ENCODE assay signal across 8 cellular contexts in genomic region chr6:3228791-3229565, GRCh38. TPM values are rescaled to one million over a fixed set of nuclear protein-coding genes. Genes with fewer than 3 reads are reported as not detected.
DNase-seq lines count a peak whose midpoint lies in the region; ATAC-seq lines count a peak whose summit lies in the region.

No MANE protein-coding gene starts in this region.

- CTCF ChIA-PET in activated CD8-positive, alpha-beta T cell treated with anti-CD3 and anti-CD28 coated beads, Interleukin-2, amount 10 ng/mL, durations not matched to agents 7 days and 5 days (lab: Charles Lee), result interaction anchor here (1.0 to 4.3 kb wide), 2 partner anchors 22 to 25 kb away, joined by 3 to 19 read pairs; no protein-coding TSS in a partner anchor

- no peak overlapping the region for H3K27ac Mint-ChIP-seq in activated CD8-positive, alpha-beta T cell treated with anti-CD3 and anti-CD28 coated beads, Interleukin-2, amount 10 ng/mL, durations not matched to agents 7 days and 5 days

- POLR2A ChIA-PET in activated CD8-positive, alpha-beta T cell treated with anti-CD3 and anti-CD28 coated beads, Interleukin-2, amount 10 ng/mL, durations not matched to agents 7 days and 5 days (lab: Charles Lee), result no interaction called here

- no peaks in the 10 kb centered on the region for H3K9me3 ChIP-seq in iPS-18a (ENCODE audit: control insufficient read depth, low read depth, low read length)
- no peaks in the 10 kb centered on the region for H3K9me3 ChIP-seq in stomach smooth muscle (ENCODE audit: control insufficient read depth in 2 of 2, low read length in 2 of 2)

- peaks cover 78% of the 10 kb centered on the region for H3K27me3 Mint-ChIP-seq in activated CD8-positive, alpha-beta T cell treated with anti-CD3 and anti-CD28 coated beads, Interleukin-2, amount 10 ng/mL, durations not matched to agents 7 days and 5 days (ENCODE audit: low read depth)

- no peaks in the 10 kb centered on the region for H3K9me3 Mint-ChIP-seq in activated CD8-positive, alpha-beta T cell treated with anti-CD3 and anti-CD28 coated beads, Interleukin-2, amount 10 ng/mL, durations not matched to agents 7 days and 5 days (ENCODE audit: insufficient read depth)

- peak; percentile 9 for ATAC-seq in activated CD8-positive, alpha-beta T cell treated with anti-CD3 and anti-CD28 coated beads, Interleukin-2, amount 10 ng/mL, durations not matched to agents 7 days and 5 days
- no peak for ATAC-seq in GM19324 (IDR thresholded peaks at IDR 0.05; ENCODE audit: low FRiP score, unreplicated experiment)

- in situ Hi-C loops in G401 (cut with HindIII; ENCODE audit: low sequenced_read_pairs), result no loop called here

- peaks cover 23% of the 10 kb centered on the region for H3K4me1 ChIP-seq in iPS-18a (ENCODE audit: control insufficient read depth, low read depth, low read length)
- H3K4me1 ChIP-seq in stomach smooth muscle (ENCODE audit: control insufficient read depth, insufficient read depth, low read length), result peaks cover 47% of the 10 kb centered on the region

- H3K27ac ChIP-seq in iPS-18a (ENCODE audit: low read length) (no peak overlapping the region), stomach smooth muscle (ENCODE audit: low read length) (no peak overlapping the region)

- H3K36me3 ChIP-seq in iPS-18a (ENCODE audit: control insufficient read depth, low read depth, low read length) (peaks cover 14% of the 10 kb centered on the region), stomach smooth muscle (ENCODE audit: control insufficient read depth in 2 of 2, insufficient read depth in 2 of 2, low read length in 2 of 2) (no peaks in the 10 kb centered on the region)

- H3K4me3 ChIP-seq in iPS-18a (ENCODE audit: low read length) (peak overlapping the region; percentile 97), stomach smooth muscle (ENCODE audit: low read length in 2 of 2) (peak overlapping the region; percentile 13 to 54)

- DNase-seq in COR-L47 (lab: John Stamatoyannopoulos, UW), result peak; percentile 84
- peak; percentile 47 for DNase-seq in NCI-H1694 (lab: John Stamatoyannopoulos, UW)
- DNase-seq in activated CD8-positive, alpha-beta T cell treated with anti-CD3 and anti-CD28 coated beads, Interleukin-2, amount 10 ng/mL, durations not matched to agents 7 days and 5 days, result peak; percentile 56
- no peak for DNase-seq in GM03348 (ENCODE audit: low spot score)
- no peak for DNase-seq in G401 (ENCODE audit: low spot score)

- H3K4me1 Mint-ChIP-seq in activated CD8-positive, alpha-beta T cell treated with anti-CD3 and anti-CD28 coated beads, Interleukin-2, amount 10 ng/mL, durations not matched to agents 7 days and 5 days (ENCODE audit: low read depth), result peaks cover 46% of the 10 kb centered on the region

- H3K9ac ChIP-seq in iPS-18a (ENCODE audit: low read length) (peak overlapping the region; percentile 66), stomach smooth muscle (ENCODE audit: low read length in 2 of 2) (no peak overlapping the region)

- H3K4me3 Mint-ChIP-seq in activated CD8-positive, alpha-beta T cell treated with anti-CD3 and anti-CD28 coated beads, Interleukin-2, amount 10 ng/mL, durations not matched to agents 7 days and 5 days, result peak overlapping the region; percentile 53

- H3K27me3 ChIP-seq in iPS-18a (ENCODE audit: control insufficient read depth, insufficient read depth, low read length) (peaks cover 38% of the 10 kb centered on the region), stomach smooth muscle (ENCODE audit: control insufficient read depth in 1 of 2, insufficient read depth in 2 of 2, low read length in 2 of 2) (peaks cover 46% of the 10 kb centered on the region in 2 donors)

- H3K36me3 Mint-ChIP-seq in activated CD8-positive, alpha-beta T cell treated with anti-CD3 and anti-CD28 coated beads, Interleukin-2, amount 10 ng/mL, durations not matched to agents 7 days and 5 days (ENCODE audit: low read depth), result no peaks in the 10 kb centered on the region

RNA-seq across cellular contexts. Expression of gene TUBB2B, which starts 1.5 kb away (rescaled TPM):
- total RNA-seq in activated CD8-positive, alpha-beta T cell treated with anti-CD3 and anti-CD28 coated beads, Interleukin-2, amount 10 ng/mL, durations not matched to agents 7 days and 5 days, result not detected
- total RNA-seq in G401 (2014; rRNA removed; shearing (Covaris generic)), result 31.6 and 39.2 TPM in 2 replicates

RNA-seq across cellular contexts. Expression of gene PSMG4, which starts 29.8 kb away (rescaled TPM):
- total RNA-seq in activated CD8-positive, alpha-beta T cell treated with anti-CD3 and anti-CD28 coated beads, Interleukin-2, amount 10 ng/mL, durations not matched to agents 7 days and 5 days, result 10 to 100 TPM; 35.3 to 35.5 TPM
- 26.6 and 54.5 TPM in 2 replicates for total RNA-seq in G401 (2014; rRNA removed; shearing (Covaris generic))

Comparison
In these comparisons a context has a peak if more than half of its experiments do, and no peak if none do; other contexts are left out.
1. DNase-seq: peak in COR-L47 (single experiment), NCI-H1694 (single experiment) and activated CD8-positive, alpha-beta T cell treated with anti-CD3 and anti-CD28 coated beads, Interleukin-2, amount 10 ng/mL, durations not matched to agents 7 days and 5 days (single experiment); none in GM03348 (single experiment) and G401 (single experiment).
2. RNA of gene TUBB2B, which starts 1.5 kb away (total RNA-seq): 31.6 to 39.2 TPM in G401; not detected in activated CD8-positive, alpha-beta T cell treated with anti-CD3 and anti-CD28 coated beads, Interleukin-2, amount 10 ng/mL, durations not matched to agents 7 days and 5 days; every median in the first group is over 10 times any median in the second.